8 cellular contexts compared by ENCODE assay signal in the genomic region with DNA sequence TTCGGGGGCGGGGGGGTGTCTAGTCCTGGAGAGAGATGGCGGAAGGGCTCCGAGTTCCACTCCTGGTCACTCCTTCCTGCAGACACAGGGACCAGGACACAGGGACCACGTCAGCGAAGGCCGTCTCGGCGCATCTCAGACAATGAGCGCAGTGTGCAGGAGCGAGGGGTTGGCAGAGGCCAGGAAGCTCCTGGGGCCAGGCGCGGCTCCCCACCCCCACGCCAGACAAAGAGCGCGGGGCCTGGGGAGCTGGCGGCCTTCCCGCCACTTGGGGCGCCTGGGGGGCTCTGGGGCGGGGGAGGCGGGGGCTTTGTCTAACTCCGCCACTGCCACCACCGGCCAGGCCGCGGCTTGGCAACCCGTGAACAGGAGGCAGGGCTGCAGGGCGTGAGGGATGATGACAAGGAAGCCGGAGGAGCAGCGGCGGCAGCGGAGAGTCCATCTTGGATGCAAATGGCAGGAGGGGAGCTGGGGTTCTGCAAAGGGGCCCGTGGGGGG. TPM values are rescaled to one million over a fixed set of nuclear protein-coding genes. Genes with fewer than 3 reads are reported as not detected.
A peak's percentile ranks its signal among the peaks of the same experiment; 100 is the strongest.
DNase-seq lines count a peak whose midpoint lies in the region; ATAC-seq and TF ChIP-seq lines count a peak whose summit lies in the region.

No MANE protein-coding gene starts in this region.

- no peak overlapping the region for H3K27ac Mint-ChIP-seq in activated T-helper 17 cell treated with anti-CD3 and anti-CD28 coated beads, Interleukin-2, amount 50 U/mL, for 72 hours

- TF ChIP-seq CTCF in fibroblast of lung (conservative IDR thresholded peaks at IDR 0.05 in 1 of 2, IDR thresholded peaks at IDR 0.05 in 1 of 2; ENCODE audit: low read depth in 1 of 2, low read length in 2 of 2) (no peak), thoracic aorta (IDR thresholded peaks at IDR 0.05) (peak; percentile 21)

- peak overlapping the region; percentile 68 for H2AFZ ChIP-seq in fibroblast of lung (ENCODE audit: low read length)

- no peak for ATAC-seq in activated T-helper 17 cell treated with anti-CD3 and anti-CD28 coated beads, Interleukin-2, amount 50 U/mL, for 72 hours (replicated peaks)
- no peak for ATAC-seq in thoracic aorta (ENCODE audit: insufficient number of reproducible peaks, low FRiP score, low read depth)
- no peak for ATAC-seq in HG02798 (IDR thresholded peaks at IDR 0.05; ENCODE audit: poor library complexity, unreplicated experiment)
- no peak for ATAC-seq in GM21526 (IDR thresholded peaks at IDR 0.05; ENCODE audit: low FRiP score, unreplicated experiment)

- H3K36me3 ChIP-seq in fibroblast of lung (ENCODE audit: control insufficient read depth, insufficient read depth, low read length): peaks cover 21% of the 10 kb centered on the region
- H3K36me3 ChIP-seq in mucosa of rectum (ENCODE audit: control insufficient read depth in 2 of 2, insufficient read depth in 2 of 2, low read length in 2 of 2): peaks cover 5 to 12% of the 10 kb centered on the region in 2 donors
- H3K36me3 ChIP-seq in thoracic aorta: peaks cover 6% of the 10 kb centered on the region

- H3K27me3 Mint-ChIP-seq in activated T-helper 17 cell treated with anti-CD3 and anti-CD28 coated beads, Interleukin-2, amount 50 U/mL, for 72 hours: no peaks in the 10 kb centered on the region

- peak; percentile 70 for DNase-seq in EL
- peak; percentile 69 for DNase-seq in NCI-H128 (lab: John Stamatoyannopoulos, UW; ENCODE audit: unreplicated experiment)
- peak; percentile 64 to 80 for DNase-seq in fibroblast of lung (ENCODE audit: low read depth in 2 of 2)
- no peak for DNase-seq in thoracic aorta (ENCODE audit: low spot score)

- no peaks in the 10 kb centered on the region for H3K4me1 Mint-ChIP-seq in activated T-helper 17 cell treated with anti-CD3 and anti-CD28 coated beads, Interleukin-2, amount 50 U/mL, for 72 hours

- H3K27me3 ChIP-seq in fibroblast of lung (ENCODE audit: control insufficient read depth, insufficient read depth, low read length): no peaks in the 10 kb centered on the region
- H3K27me3 ChIP-seq in mucosa of rectum (ENCODE audit: control insufficient read depth in 2 of 2, insufficient read depth in 2 of 2, low read length in 2 of 2): no peaks in the 10 kb centered on the region
- H3K27me3 ChIP-seq in thoracic aorta (replicated peaks; ENCODE audit: insufficient read depth): no peaks in the 10 kb centered on the region

- H3K9ac ChIP-seq in fibroblast of lung (ENCODE audit: insufficient read depth, low read length) (peak overlapping the region; percentile 82), mucosa of rectum (ENCODE audit: low read depth in 1 of 2, low read length in 2 of 2) (peak overlapping the region; percentile 66 to 74)

- no peaks in the 10 kb centered on the region for H3K36me3 Mint-ChIP-seq in activated T-helper 17 cell treated with anti-CD3 and anti-CD28 coated beads, Interleukin-2, amount 50 U/mL, for 72 hours (ENCODE audit: low read depth)

- H3K9me3 Mint-ChIP-seq in activated T-helper 17 cell treated with anti-CD3 and anti-CD28 coated beads, Interleukin-2, amount 50 U/mL, for 72 hours: no peaks in the 10 kb centered on the region

- H3K79me2 ChIP-seq in fibroblast of lung (ENCODE audit: control insufficient read depth, insufficient read depth, low read length): peaks cover 53% of the 10 kb centered on the region

- H3K27ac ChIP-seq in fibroblast of lung (ENCODE audit: insufficient read depth, low read length) (peak overlapping the region; percentile 92), mucosa of rectum (ENCODE audit: low read depth in 2 of 2, low read length in 2 of 2) (peak overlapping the region; percentile 51 to 70), thoracic aorta (peak overlapping the region; percentile 55 to 74)

- H4K20me1 ChIP-seq in fibroblast of lung (ENCODE audit: control insufficient read depth, extremely low read depth, insufficient read depth, low read length): no peaks in the 10 kb centered on the region

- H3K9me3 ChIP-seq in fibroblast of lung (ENCODE audit: control insufficient read depth, insufficient read depth, low read depth, low read length) (no peaks in the 10 kb centered on the region), mucosa of rectum (ENCODE audit: control insufficient read depth in 2 of 2, low read length in 2 of 2) (no peaks in the 10 kb centered on the region), thoracic aorta (no peaks in the 10 kb centered on the region)

- peaks cover 9% of the 10 kb centered on the region for H3K4me1 ChIP-seq in fibroblast of lung (ENCODE audit: control insufficient read depth, extremely low read depth, insufficient read depth, low read length)
- peaks cover 6 to 17% of the 10 kb centered on the region in 2 donors for H3K4me1 ChIP-seq in mucosa of rectum (ENCODE audit: control insufficient read depth in 2 of 2, insufficient read depth in 2 of 2, low read length in 2 of 2)
- H3K4me1 ChIP-seq in thoracic aorta (ENCODE audit: control insufficient read depth in 1 of 2, low read depth in 2 of 2): peaks cover 9 to 37% of the 10 kb centered on the region in 2 donors

- peak overlapping the region; percentile 100 for H3K4me2 ChIP-seq in fibroblast of lung (ENCODE audit: extremely low read depth, insufficient read depth, low read length)

- H3K4me3 ChIP-seq in fibroblast of lung (replicated peaks in 1 of 4; ENCODE audit: control extremely low read depth in 1 of 4, insufficient read depth in 1 of 4, low read depth in 3 of 4, low read length in 4 of 4) (peak overlapping the region; percentile 82 to 92 (median 90)), mucosa of rectum (ENCODE audit: low read length in 2 of 2) (peak overlapping the region; percentile 65 to 74), thoracic aorta (peak overlapping the region; percentile 94)

- H3K4me3 Mint-ChIP-seq in activated T-helper 17 cell treated with anti-CD3 and anti-CD28 coated beads, Interleukin-2, amount 50 U/mL, for 72 hours: peak overlapping the region; percentile 84

RNA-seq across cellular contexts. Expression of gene CDK2AP1, which starts 2.2 kb away (rescaled TPM):
- total RNA-seq in activated T-helper 17 cell treated with anti-CD3 and anti-CD28 coated beads, Interleukin-2, amount 50 U/mL, for 72 hours: 10 to 100 TPM; 25.1 to 41.9 TPM
- total RNA-seq in fibroblast of lung (97.8 and 173 TPM in 2 replicates), thoracic aorta (100 to 1,000 TPM; 107 to 130 TPM)
- polyA plus RNA-seq in fibroblast of lung: 450 and 701 TPM in 2 replicates
- 213 and 353 TPM in 2 replicates for polyA plus RNA-seq in fibroblast of lung (2012)
- 83.1 and 133 TPM in 2 replicates for polyA minus RNA-seq in fibroblast of lung (ENCODE audit: low replicate concordance)

RNA-seq across cellular contexts. Expression of gene MTRFR, which starts 36.2 kb away (rescaled TPM):
- total RNA-seq in activated T-helper 17 cell treated with anti-CD3 and anti-CD28 coated beads, Interleukin-2, amount 50 U/mL, for 72 hours: 10 to 100 TPM; 26.8 to 32.3 TPM
- 10.8 and 17.5 TPM in 2 replicates for total RNA-seq in fibroblast of lung
- polyA plus RNA-seq in fibroblast of lung: 9.5 and 10.4 TPM in 2 replicates
- polyA plus RNA-seq in fibroblast of lung (2012): 15.5 TPM in 2 replicates
- polyA minus RNA-seq in fibroblast of lung (ENCODE audit: low replicate concordance): 7.9 and 12.7 TPM in 2 replicates
- total RNA-seq in thoracic aorta: 10 to 100 TPM in 1 of 2 donors, 1 to 10 TPM in 1; 9.9 to 17.2 TPM

RNA-seq across cellular contexts. Expression of gene MPHOSPH9, which starts 36.5 kb away (rescaled TPM):
- 10 to 100 TPM; 72.3 to 77.1 TPM for total RNA-seq in activated T-helper 17 cell treated with anti-CD3 and anti-CD28 coated beads, Interleukin-2, amount 50 U/mL, for 72 hours
- total RNA-seq in fibroblast of lung (31.6 and 50.5 TPM in 2 replicates), thoracic aorta (10 to 100 TPM in 1 of 2 donors, 1 to 10 TPM in 1; 7.6 to 44.0 TPM)
- 17.2 and 21.9 TPM in 2 replicates for polyA plus RNA-seq in fibroblast of lung
- 9.3 and 13.3 TPM in 2 replicates for polyA plus RNA-seq in fibroblast of lung (2012)
- 3.2 and 11.9 TPM in 2 replicates for polyA minus RNA-seq in fibroblast of lung (ENCODE audit: low replicate concordance)
